8 cellular contexts compared by ENCODE assay signal in the genomic region with DNA sequence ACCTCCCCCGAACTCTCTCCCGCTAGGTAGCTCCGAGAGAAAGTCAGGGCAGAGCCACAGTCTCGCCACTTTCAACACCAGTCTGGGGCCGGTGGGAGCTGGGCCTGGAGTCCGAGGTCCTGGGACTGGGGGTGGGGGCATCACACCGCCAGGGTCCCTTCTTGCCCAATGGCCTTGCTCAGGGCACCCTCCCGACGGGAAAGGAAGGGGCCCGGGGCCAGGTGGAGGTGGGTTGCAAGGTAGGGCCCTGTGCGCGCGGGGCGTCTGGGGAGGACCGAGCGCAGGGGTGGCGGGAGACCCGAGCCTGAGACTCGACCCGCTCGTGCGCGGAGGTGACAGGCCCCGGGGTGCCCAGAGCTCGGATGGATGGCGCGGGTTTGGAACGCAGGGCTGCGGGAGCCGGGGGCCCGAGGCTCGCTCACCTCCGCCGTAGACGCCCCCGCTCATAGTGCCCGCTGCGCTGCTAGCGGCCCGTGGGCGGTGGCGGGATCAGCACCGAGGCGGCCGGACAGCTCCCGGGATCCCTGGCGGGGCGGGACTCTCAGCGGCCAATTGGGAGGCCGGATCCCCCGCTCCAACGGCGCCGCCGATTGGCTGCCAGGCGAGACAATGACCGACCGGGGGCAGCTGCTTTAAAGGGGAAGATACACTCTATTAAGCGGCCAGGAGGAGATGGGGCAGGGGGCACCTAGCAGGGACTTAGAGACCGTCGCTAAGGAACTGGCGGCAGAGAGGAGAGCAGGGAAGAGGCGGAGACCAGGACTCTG. TPM values are rescaled to one million over a fixed set of nuclear protein-coding genes. Genes with fewer than 3 reads are reported as not detected.
DNase-seq lines count a peak whose midpoint lies in the region; ATAC-seq and TF ChIP-seq lines count a peak whose summit lies in the region.

A gene (minus strand): TSS at position 541 of the 767 bp plus-strand sequence. CDS start 94 bp downstream, at position 447.

- WGBS in SK-N-SH (ENCODE audit: low lambda C conversion rate) = 15% methylated on average over 44 of the region's 63 CpGs
- WGBS in right lobe of liver (ENCODE audit: insufficient coverage, low coverage, low lambda C conversion rate, missing lambda C conversion rate) = 13% methylated on average over 26 of the region's 63 CpGs

- H3K9me3 ChIP-seq in SK-N-SH = no peaks in the 10 kb centered on the region
- no peaks in the 10 kb centered on the region for H3K9me3 ChIP-seq in right lobe of liver

- POLR2A ChIA-PET in SK-N-SH (lab: Yijun Ruan, JAX) = interaction anchor here (0.6 to 1.7 kb wide), 15 partner anchors 11 to 508 kb away, joined by 3 to 10 read pairs (median 4); a partner anchor contains a TSS

- peak within 1 kb of the TSS; percentile 65 for H3K4me2 ChIP-seq in SK-N-SH

- H3K4me1 ChIP-seq in SK-N-SH (ENCODE audit: control insufficient read depth in 1 of 2, insufficient read depth in 2 of 2, low read depth in 1 of 2, low read length in 1 of 2) (peaks cover 0 to 6% of the 10 kb centered on the region in 2 experiments; a peak in 1 of 4 replicates), right lobe of liver (peaks cover 0 to 4% (median 0%) of the 10 kb centered on the region in 4 donors)

- H3K9me2 ChIP-seq in SK-N-SH = no peaks in the 10 kb centered on the region

- H3F3A ChIP-seq in SK-N-SH (replicated peaks; ENCODE audit: insufficient read depth) = no peaks in the 10 kb centered on the region

- no peak for TF ChIP-seq RAD21 in SK-N-SH (IDR thresholded peaks at IDR 0.05; ENCODE audit: low read length)

- no peak for TF ChIP-seq CTCF in NB4 (IDR thresholded peaks at IDR 0.05; ENCODE audit: low read depth, low read length)
- TF ChIP-seq CTCF in SK-N-SH (IDR thresholded peaks at IDR 0.05) = no peak
- TF ChIP-seq CTCF in cardiac fibroblast (IDR thresholded peaks at IDR 0.05; ENCODE audit: low read depth, low read length) = no peak
- TF ChIP-seq CTCF in right lobe of liver (IDR thresholded peaks at IDR 0.05) = no peak

- ATAC-seq in right lobe of liver = peak; percentile 74 to 94 (median 83)
- no peak for ATAC-seq in HG03196 (IDR thresholded peaks at IDR 0.05; ENCODE audit: unreplicated experiment)
- ATAC-seq in GM21825 (IDR thresholded peaks at IDR 0.05; ENCODE audit: unreplicated experiment) = no peak

- H3K4me3 ChIP-seq in NB4 (ENCODE audit: low read depth, low read length) (no peak within 1 kb of the TSS), SK-N-SH (ENCODE audit: low read depth in 2 of 2, low read length in 1 of 2) (peak within 1 kb of the TSS in 1 of 2 experiments; percentile 46; a peak in 2 of 4 replicates), cardiac fibroblast (replicated peaks in 1 of 2; ENCODE audit: low read depth in 2 of 2, low read length in 2 of 2) (no peak within 1 kb of the TSS), right lobe of liver (no peak within 1 kb of the TSS)

- no peaks in the 10 kb centered on the region for H4K20me1 ChIP-seq in SK-N-SH (ENCODE audit: insufficient read depth)

- H3K9ac ChIP-seq in SK-N-SH = no peak within 1 kb of the TSS

- intact Hi-C loops in right lobe of liver (cut with DNase I) = no loop called here

- no peaks in the 10 kb centered on the region for H3K79me2 ChIP-seq in SK-N-SH (ENCODE audit: insufficient read depth)

- no peak within 1 kb of the TSS for H2AFZ ChIP-seq in SK-N-SH (ENCODE audit: low read depth)

- no peaks in the 10 kb centered on the region for H3K36me3 ChIP-seq in SK-N-SH (replicated peaks in 1 of 2; ENCODE audit: control insufficient read depth in 1 of 2, insufficient read depth in 2 of 2, low read length in 1 of 2)
- no peaks in the 10 kb centered on the region for H3K36me3 ChIP-seq in right lobe of liver

- peak within 1 kb of the TSS in 1 of 2 experiments; percentile 40; a peak in 1 of 4 replicates for H3K27ac ChIP-seq in SK-N-SH (ENCODE audit: low read depth in 2 of 2, low read length in 1 of 2)
- no peak within 1 kb of the TSS for H3K27ac ChIP-seq in right lobe of liver

- TF ChIP-seq EP300 in SK-N-SH (IDR thresholded peaks at IDR 0.05; ENCODE audit: borderline replicate concordance in 1 of 2, low read depth in 1 of 2, low read length in 1 of 2) = no peak

- H3K27me3 ChIP-seq in SK-N-SH (ENCODE audit: insufficient read depth) (peaks cover 17% of the 10 kb centered on the region; the same call in 1 of the 2 replicates), right lobe of liver (no peaks in the 10 kb centered on the region)

- CTCF ChIA-PET in SK-N-SH (lab: Yijun Ruan, JAX) = interaction anchor here (0.6 to 5.0 kb wide), 23 partner anchors 8 to 196 kb away, joined by 3 to 36 read pairs (median 4); a partner anchor contains a TSS

- DNase-seq in Ammon's horn (ENCODE audit: low spot score) (peak; percentile 73), NB4 (ENCODE audit: low read depth) (peak; percentile 62), SK-N-SH (peak; percentile 100), cardiac fibroblast (ENCODE audit: low read depth in 2 of 2) (peak; percentile 41 to 47), right lobe of liver (peak; percentile 65 to 79 (median 67))
- peak; percentile 37 for DNase-seq in stimulated activated naive CD4-positive, alpha-beta T cell treated with Interleukin-2 at 50 U/mL for 16 hours (lab: John Stamatoyannopoulos, UW)

- TF ChIP-seq POLR2A in NB4 (IDR thresholded peaks at IDR 0.05; ENCODE audit: extremely low read depth, insufficient read length) = no peak
- no peak for TF ChIP-seq POLR2A in right lobe of liver (IDR thresholded peaks at IDR 0.05)

TF ChIP-seq in SK-N-SH, 30 proteins besides CTCF, POLR2A, EP300 and RAD21:
- TF ChIP-seq FOXJ3 (CRISPR knock-in tag; IDR thresholded peaks at IDR 0.05) (no peak), GATA2 (CRISPR knock-in tag; IDR thresholded peaks at IDR 0.05) (no peak), NRF1 (IDR thresholded peaks at IDR 0.05; ENCODE audit: low read depth, low read length) (no peak), RFX5 (IDR thresholded peaks at IDR 0.05; ENCODE audit: low read length) (peak; percentile 76; the same call in 1 of the 2 replicates), TEAD4 (IDR thresholded peaks at IDR 0.05; ENCODE audit: borderline replicate concordance, insufficient read depth) (no peak), EZH2phosphoT487 (IDR thresholded peaks at IDR 0.05; ENCODE audit: borderline replicate concordance, low read depth) (no peak), ELF1 (IDR thresholded peaks at IDR 0.05) (no peak), SIN3A (IDR thresholded peaks at IDR 0.05; ENCODE audit: borderline replicate concordance, low read depth, low read length) (no peak), NFIC (IDR thresholded peaks at IDR 0.05; ENCODE audit: borderline replicate concordance) (no peak), MXI1 (IDR thresholded peaks at IDR 0.05; ENCODE audit: low read depth, low read length) (peak; percentile 82), JUND (IDR thresholded peaks at IDR 0.05) (no peak)
- TF ChIP-seq, protein P1, sequence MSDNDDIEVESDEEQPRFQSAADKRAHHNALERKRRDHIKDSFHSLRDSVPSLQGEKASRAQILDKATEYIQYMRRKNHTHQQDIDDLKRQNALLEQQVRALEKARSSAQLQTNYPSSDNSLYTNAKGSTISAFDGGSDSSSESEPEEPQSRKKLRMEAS (IDR thresholded peaks at IDR 0.05; ENCODE audit: low read depth) = peak; percentile 45
- TF ChIP-seq, protein P2, sequence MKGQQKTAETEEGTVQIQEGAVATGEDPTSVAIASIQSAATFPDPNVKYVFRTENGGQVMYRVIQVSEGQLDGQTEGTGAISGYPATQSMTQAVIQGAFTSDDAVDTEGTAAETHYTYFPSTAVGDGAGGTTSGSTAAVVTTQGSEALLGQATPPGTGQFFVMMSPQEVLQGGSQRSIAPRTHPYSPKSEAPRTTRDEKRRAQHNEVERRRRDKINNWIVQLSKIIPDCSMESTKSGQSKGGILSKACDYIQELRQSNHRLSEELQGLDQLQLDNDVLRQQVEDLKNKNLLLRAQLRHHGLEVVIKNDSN (IDR thresholded peaks at IDR 0.05; ENCODE audit: borderline replicate concordance, low read depth) = no peak
- TF ChIP-seq, protein P3, sequence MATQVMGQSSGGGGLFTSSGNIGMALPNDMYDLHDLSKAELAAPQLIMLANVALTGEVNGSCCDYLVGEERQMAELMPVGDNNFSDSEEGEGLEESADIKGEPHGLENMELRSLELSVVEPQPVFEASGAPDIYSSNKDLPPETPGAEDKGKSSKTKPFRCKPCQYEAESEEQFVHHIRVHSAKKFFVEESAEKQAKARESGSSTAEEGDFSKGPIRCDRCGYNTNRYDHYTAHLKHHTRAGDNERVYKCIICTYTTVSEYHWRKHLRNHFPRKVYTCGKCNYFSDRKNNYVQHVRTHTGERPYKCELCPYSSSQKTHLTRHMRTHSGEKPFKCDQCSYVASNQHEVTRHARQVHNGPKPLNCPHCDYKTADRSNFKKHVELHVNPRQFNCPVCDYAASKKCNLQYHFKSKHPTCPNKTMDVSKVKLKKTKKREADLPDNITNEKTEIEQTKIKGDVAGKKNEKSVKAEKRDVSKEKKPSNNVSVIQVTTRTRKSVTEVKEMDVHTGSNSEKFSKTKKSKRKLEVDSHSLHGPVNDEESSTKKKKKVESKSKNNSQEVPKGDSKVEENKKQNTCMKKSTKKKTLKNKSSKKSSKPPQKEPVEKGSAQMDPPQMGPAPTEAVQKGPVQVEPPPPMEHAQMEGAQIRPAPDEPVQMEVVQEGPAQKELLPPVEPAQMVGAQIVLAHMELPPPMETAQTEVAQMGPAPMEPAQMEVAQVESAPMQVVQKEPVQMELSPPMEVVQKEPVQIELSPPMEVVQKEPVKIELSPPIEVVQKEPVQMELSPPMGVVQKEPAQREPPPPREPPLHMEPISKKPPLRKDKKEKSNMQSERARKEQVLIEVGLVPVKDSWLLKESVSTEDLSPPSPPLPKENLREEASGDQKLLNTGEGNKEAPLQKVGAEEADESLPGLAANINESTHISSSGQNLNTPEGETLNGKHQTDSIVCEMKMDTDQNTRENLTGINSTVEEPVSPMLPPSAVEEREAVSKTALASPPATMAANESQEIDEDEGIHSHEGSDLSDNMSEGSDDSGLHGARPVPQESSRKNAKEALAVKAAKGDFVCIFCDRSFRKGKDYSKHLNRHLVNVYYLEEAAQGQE (IDR thresholded peaks at IDR 0.05; ENCODE audit: low read depth, low read length) = peak; percentile 100
- TF ChIP-seq, protein P4, sequence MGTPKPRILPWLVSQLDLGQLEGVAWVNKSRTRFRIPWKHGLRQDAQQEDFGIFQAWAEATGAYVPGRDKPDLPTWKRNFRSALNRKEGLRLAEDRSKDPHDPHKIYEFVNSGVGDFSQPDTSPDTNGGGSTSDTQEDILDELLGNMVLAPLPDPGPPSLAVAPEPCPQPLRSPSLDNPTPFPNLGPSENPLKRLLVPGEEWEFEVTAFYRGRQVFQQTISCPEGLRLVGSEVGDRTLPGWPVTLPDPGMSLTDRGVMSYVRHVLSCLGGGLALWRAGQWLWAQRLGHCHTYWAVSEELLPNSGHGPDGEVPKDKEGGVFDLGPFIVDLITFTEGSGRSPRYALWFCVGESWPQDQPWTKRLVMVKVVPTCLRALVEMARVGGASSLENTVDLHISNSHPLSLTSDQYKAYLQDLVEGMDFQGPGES (IDR thresholded peaks at IDR 0.05; ENCODE audit: low read depth, low read length) = no peak

RNA-seq across cellular contexts. Expression of the gene that starts here (rescaled TPM):
- polyA plus RNA-seq in SK-N-SH (2012; rRNA removed) = 0.67 and 0.93 TPM in 2 replicates
- polyA plus RNA-seq in SK-N-SH (2012; cell fraction: cytosol; rRNA removed) = 1.2 and 2.0 TPM in 2 replicates
- polyA plus RNA-seq in SK-N-SH (2012; cell fraction: nucleus; rRNA removed) = 1.3 and 2.2 TPM in 2 replicates
- total RNA-seq in right lobe of liver = not detected

Comparison
In these comparisons a context has a peak if more than half of its experiments do, and no peak if none do; other contexts are left out.
1. Peak in DNase-seq and ATAC-seq in right lobe of liver; RNA of the gene not detected or under 1 TPM.
2. DNase-seq: peak in every context shown above with its lines; median percentile 100 in SK-N-SH; 73 in Ammon's horn; 67 in right lobe of liver; 62 in NB4; 44 in cardiac fibroblast; 37 in stimulated activated naive CD4-positive, alpha-beta T cell treated with Interleukin-2 at 50 U/mL for 16 hours.